Comparison of ENCODE assay signal across 28 cellular contexts in the genomic region with DNA sequence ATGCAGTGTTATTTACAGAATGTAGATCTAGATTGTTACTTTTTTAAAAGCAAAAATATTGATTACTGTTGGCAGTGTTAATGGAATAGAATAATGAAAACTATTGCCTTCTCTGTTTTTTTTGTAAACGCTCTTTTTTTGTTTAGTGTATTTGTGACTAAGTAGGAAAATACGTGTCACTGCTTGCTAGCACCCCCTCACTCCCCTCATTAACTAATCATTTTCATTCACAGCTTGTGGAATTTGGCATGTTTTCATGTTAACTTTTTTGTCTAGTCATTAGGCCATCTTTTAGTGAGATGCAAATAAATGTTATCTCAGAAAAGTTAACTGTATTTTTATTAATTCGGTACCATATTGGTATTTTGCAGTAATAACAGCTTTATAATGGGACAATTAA. TPM values are rescaled to one million over a fixed set of nuclear protein-coding genes. Genes with fewer than 3 reads are reported as not detected.
DNase-seq lines count a peak whose midpoint lies in the region; ATAC-seq, FAIRE-seq and TF ChIP-seq lines count a peak whose summit lies in the region.
"Had no signal": no experiment of that assay in that cellular context is flagged by ENCODE, and none has a peak within 500 bp of the region (broad histone marks: within the 10 kb centered on the region; RNA-seq: fewer than 3 reads in every experiment).

No MANE protein-coding gene starts in this region.

- H3K27me3 Mint-ChIP-seq in Caco-2 (ENCODE audit: insufficient read depth, unreplicated experiment), result no peaks in the 10 kb centered on the region
- H3K27me3 Mint-ChIP-seq in mesothelial cell of epicardium (ENCODE audit: low read depth), result no peaks in the 10 kb centered on the region
- H3K27me3 Mint-ChIP-seq: activated B cell treated with CpG ODN at 0.5 μM for 24 hours; CD8-positive, alpha-beta memory T cell had no signal

- H2AK5ac ChIP-seq in IMR-90 (ENCODE audit: low read depth, low read length), result no peak overlapping the region

- H3K79me1 ChIP-seq in IMR-90 (ENCODE audit: low read depth in 1 of 2, low read length in 2 of 2), result no peaks in the 10 kb centered on the region

- no peak overlapping the region for H4K5ac ChIP-seq in IMR-90 (ENCODE audit: low read depth, low read length)

- H3K27ac Mint-ChIP-seq in Caco-2 (ENCODE audit: unreplicated experiment) (no peak overlapping the region), mesothelial cell of epicardium (peak overlapping the region; percentile 90)
- H3K27ac Mint-ChIP-seq: activated B cell treated with CpG ODN at 0.5 μM for 24 hours; activated CD4-positive, alpha-beta memory T cell treated with anti-CD3 and anti-CD28 coated beads, Interleukin-2, amount 10 ng/mL, durations not matched to agents 7 days and 5 days; activated T-helper 1 cell treated with anti-CD3 and anti-CD28 coated beads, Interleukin-12 subunit alpha, Interleukin-12 subunit beta, Interleukin-2, Interleukin-4 antibody, amounts not matched to agents 30 ng/mL and 10 ng/mL and 1 ng/mL, durations not matched to agents 14 hours and 24 hours and 36 hours; CD8-positive, alpha-beta memory T cell; natural killer cell had no signal

- peaks cover 48% of the 10 kb centered on the region; the same call in 1 of the 2 replicates for H3K4me1 ChIP-seq in Caco-2
- peaks cover 5% of the 10 kb centered on the region for H3K4me1 ChIP-seq in IMR-90 (ENCODE audit: control insufficient read depth, insufficient read depth, low read length)
- H3K4me1 ChIP-seq: gastrocnemius medialis, psoas muscle, upper lobe of right lung had no signal

- ATAC-seq in IMR-90 (ENCODE audit: low read depth) (no peak; the same call in 1 of the 2 replicates), HG02981 (IDR thresholded peaks at IDR 0.05; ENCODE audit: unreplicated experiment) (no peak), GM21447 (IDR thresholded peaks at IDR 0.05; ENCODE audit: unreplicated experiment) (no peak)
- ATAC-seq: gastrocnemius medialis, natural killer cell, psoas muscle, upper lobe of right lung had no signal

- H3K27me3 ChIP-seq in Caco-2 (replicated peaks; ENCODE audit: control insufficient read depth, insufficient read depth, low read length), result no peaks in the 10 kb centered on the region
- H3K27me3 ChIP-seq in IMR-90 (ENCODE audit: control insufficient read depth, insufficient read depth, low read length), result no peaks in the 10 kb centered on the region
- no peaks in the 10 kb centered on the region for H3K27me3 ChIP-seq in bronchial epithelial cell (ENCODE audit: control insufficient read depth, insufficient read depth, low read length)
- H3K27me3 ChIP-seq: gastrocnemius medialis, upper lobe of right lung had no signal

- no peak overlapping the region for H4K91ac ChIP-seq in IMR-90 (ENCODE audit: insufficient read depth, low read depth, low read length)

- no CpG with 5 or more reads among the region's 3 CpGs for WGBS in IMR-90 (ENCODE audit: extremely low coverage in 2 of 2, insufficient read length in 1 of 2), 2 experiments

- no peak overlapping the region for H3K4me2 ChIP-seq in IMR-90 (ENCODE audit: low read depth, low read length)
- H3K4me2 ChIP-seq: PC-9 had no signal

- H2AFZ ChIP-seq in IMR-90 (replicated peaks; ENCODE audit: low read length, poor library complexity), result no peak overlapping the region
- H2AFZ ChIP-seq: PC-9 had no signal

- no peak for TF ChIP-seq CTCF in Caco-2 (IDR thresholded peaks at IDR 0.05; ENCODE audit: insufficient read depth in 1 of 2, low read depth in 1 of 2, low read length in 1 of 2, severe bottlenecking in 1 of 2, unreplicated experiment in 1 of 2)
- TF ChIP-seq CTCF in IMR-90 (conservative IDR thresholded peaks at IDR 0.05; ENCODE audit: low read depth, low read length), result no peak
- no peak for TF ChIP-seq CTCF in bronchial epithelial cell (IDR thresholded peaks at IDR 0.05; ENCODE audit: insufficient read depth, low read length, severe bottlenecking)
- TF ChIP-seq CTCF in mesothelial cell of epicardium (IDR thresholded peaks at IDR 0.05; ENCODE audit: unreplicated experiment), result no peak

- CTCF ChIA-PET in Caco-2 (lab: Charles Lee) (interaction anchor here (0.7 kb wide), 1 partner anchor 893 kb away, joined by 3 read pairs; no protein-coding TSS in a partner anchor), IMR-90 (lab: Yijun Ruan, JAX) (no interaction called here)

- intact Hi-C loops in Caco-2 (cut with micrococcal nuclease; ENCODE audit: unreplicated experiment) (loop anchor here (2.0 kb wide), 1 partner anchor 43 kb away; no protein-coding TSS in a partner anchor), IMR-90 (cut with micrococcal nuclease) (no loop called here)

- H3K36me3 ChIP-seq in Caco-2 (ENCODE audit: control insufficient read depth, insufficient read depth, low read length) (no peaks in the 10 kb centered on the region), IMR-90 (ENCODE audit: control insufficient read depth, insufficient read depth, low read length) (no peaks in the 10 kb centered on the region), bronchial epithelial cell (ENCODE audit: control insufficient read depth, insufficient read depth, low read length) (no peaks in the 10 kb centered on the region)
- H3K36me3 ChIP-seq: gastrocnemius medialis, upper lobe of right lung had no signal

- POLR2A ChIA-PET in Caco-2 (lab: Charles Lee), result no interaction called here
- POLR2A ChIA-PET in IMR-90 (lab: Charles Lee; ENCODE audit: unreplicated experiment), result no interaction called here

- H2BK15ac ChIP-seq in IMR-90 (ENCODE audit: low read depth, low read length), result no peak overlapping the region

- DNase-seq in Caco-2, result no peak
- no peak for DNase-seq in IMR-90
- DNase-seq in bronchial epithelial cell (ENCODE audit: low read depth), result peak; percentile 54
- no peak for DNase-seq in mesothelial cell of epicardium (ENCODE audit: low spot score in 2 of 2, unreplicated experiment in 2 of 2)
- DNase-seq in hepatic stellate cell (ENCODE audit: low spot score), result no peak
- no peak for DNase-seq in SKM-1 treated with dmso at 0.1 percent for 144 hours (lab: John Stamatoyannopoulos, UW; ENCODE audit: unreplicated experiment)
- DNase-seq: activated B cell treated with CpG ODN at 0.5 μM for 24 hours; activated CD4-positive, alpha-beta memory T cell treated with anti-CD3 and anti-CD28 coated beads, Interleukin-2, amount 10 ng/mL, durations not matched to agents 7 days and 5 days; DMS79 treated with DMSO at 0.1 percent for 48 hours; gastrocnemius medialis; Karpas-422; kidney; mesendoderm; natural killer cell; NCI-H1092; NCI-H2029; PC-9; psoas muscle; stimulated activated naive CD8-positive, alpha-beta T cell treated with anti-CD3 and anti-CD28 coated beads, Interleukin-15, Interleukin-2, amounts not matched to agents 100 U/mL and 50 U/mL, for 24 hours; T-helper 9 cell; upper lobe of right lung had no signal

- no peak for TF ChIP-seq POLR2A in IMR-90 (IDR thresholded peaks at IDR 0.05; ENCODE audit: low read depth, low read length)

- H3K14ac ChIP-seq in IMR-90 (replicated peaks; ENCODE audit: low read depth, low read length), result no peak overlapping the region

- H3K23ac ChIP-seq in IMR-90 (ENCODE audit: low read depth, low read length), result no peak overlapping the region

- no peaks in the 10 kb centered on the region for H3K9me3 ChIP-seq in Caco-2
- H3K9me3 ChIP-seq in IMR-90 (ENCODE audit: control insufficient read depth, insufficient read depth, low read length), result no peaks in the 10 kb centered on the region
- H3K9me3 ChIP-seq: gastrocnemius medialis, psoas muscle, upper lobe of right lung had no signal

- H3K56ac ChIP-seq in IMR-90 (ENCODE audit: extremely low read depth, insufficient read depth, low read length), result no peak overlapping the region

- no peaks in the 10 kb centered on the region for H3K9me3 Mint-ChIP-seq in Caco-2 (ENCODE audit: unreplicated experiment)
- peaks cover 4% of the 10 kb centered on the region for H3K9me3 Mint-ChIP-seq in mesothelial cell of epicardium
- H3K9me3 Mint-ChIP-seq: activated B cell treated with CpG ODN at 0.5 μM for 24 hours; activated CD4-positive, alpha-beta memory T cell treated with anti-CD3 and anti-CD28 coated beads, Interleukin-2, amount 10 ng/mL, durations not matched to agents 7 days and 5 days; activated T-helper 1 cell treated with anti-CD3 and anti-CD28 coated beads, Interleukin-12 subunit alpha, Interleukin-12 subunit beta, Interleukin-2, Interleukin-4 antibody, amounts not matched to agents 30 ng/mL and 10 ng/mL and 1 ng/mL, durations not matched to agents 14 hours and 24 hours and 36 hours; CD8-positive, alpha-beta memory T cell; natural killer cell had no signal

- H3K4me3 Mint-ChIP-seq in Caco-2 (ENCODE audit: unreplicated experiment) (peak overlapping the region; percentile 4), mesothelial cell of epicardium (no peak overlapping the region)
- H3K4me3 Mint-ChIP-seq: activated B cell treated with CpG ODN at 0.5 μM for 24 hours; activated CD4-positive, alpha-beta memory T cell treated with anti-CD3 and anti-CD28 coated beads, Interleukin-2, amount 10 ng/mL, durations not matched to agents 7 days and 5 days; activated T-helper 1 cell treated with anti-CD3 and anti-CD28 coated beads, Interleukin-12 subunit alpha, Interleukin-12 subunit beta, Interleukin-2, Interleukin-4 antibody, amounts not matched to agents 30 ng/mL and 10 ng/mL and 1 ng/mL, durations not matched to agents 14 hours and 24 hours and 36 hours; CD8-positive, alpha-beta memory T cell; natural killer cell had no signal

- TF ChIP-seq RAD21 in IMR-90 (IDR thresholded peaks at IDR 0.05; ENCODE audit: low read length), result no peak

- no peaks in the 10 kb centered on the region for H3K36me3 Mint-ChIP-seq in Caco-2 (ENCODE audit: insufficient read depth, unreplicated experiment)
- H3K36me3 Mint-ChIP-seq in mesothelial cell of epicardium, result no peaks in the 10 kb centered on the region
- H3K36me3 Mint-ChIP-seq: CD8-positive, alpha-beta memory T cell; natural killer cell had no signal

- in situ Hi-C loops in IMR-90 (cut with MboI; ENCODE audit: low sequenced_read_pairs), result no loop called here

- H3K4me1 Mint-ChIP-seq in Caco-2 (ENCODE audit: low read depth, unreplicated experiment), result peaks cover 41% of the 10 kb centered on the region
- H3K4me1 Mint-ChIP-seq in mesothelial cell of epicardium, result peaks cover 49% of the 10 kb centered on the region
- H3K4me1 Mint-ChIP-seq: activated B cell treated with CpG ODN at 0.5 μM for 24 hours; activated CD4-positive, alpha-beta memory T cell treated with anti-CD3 and anti-CD28 coated beads, Interleukin-2, amount 10 ng/mL, durations not matched to agents 7 days and 5 days; natural killer cell had no signal

- H2BK120ac ChIP-seq in IMR-90 (ENCODE audit: low read depth, low read length), result no peak overlapping the region

- no peak overlapping the region for H3K4ac ChIP-seq in IMR-90 (ENCODE audit: low read depth, low read length)

- H2AK9ac ChIP-seq in IMR-90 (replicated peaks; ENCODE audit: low read depth, low read length, poor library complexity), result no peak overlapping the region

- FAIRE-seq in bronchial epithelial cell (lab: Jason Lieb, UNC), result no peak
- FAIRE-seq: GM12892, GM19239, H54, kidney had no signal

- no peaks in the 10 kb centered on the region for H3K9me1 ChIP-seq in IMR-90 (ENCODE audit: insufficient read depth, low read length)

- no peak overlapping the region for H3K18ac ChIP-seq in IMR-90 (ENCODE audit: low read depth, low read length)

- H3K9ac ChIP-seq in IMR-90 (ENCODE audit: low read depth, low read length), result no peak overlapping the region; the same call in 1 of the 2 replicates

- H3K27ac ChIP-seq in IMR-90 (ENCODE audit: insufficient read depth, low read length), result no peak overlapping the region
- H3K27ac ChIP-seq: gastrocnemius medialis, PC-9, psoas muscle, upper lobe of right lung had no signal

- no peak overlapping the region for H2BK5ac ChIP-seq in IMR-90 (ENCODE audit: low read depth, low read length, poor library complexity, severe bottlenecking)

- no peaks in the 10 kb centered on the region for H4K20me1 ChIP-seq in IMR-90 (ENCODE audit: insufficient read depth, low read length)

- dilution Hi-C loops in IMR-90 (cut with HindIII; ENCODE audit: low sequenced_read_pairs, unreplicated experiment), result no loop called here

- BruUV-seq in Caco-2 (replicated peaks; lab: Mats Ljungman, UMichigan) (no TSS peak), IMR-90 (replicated peaks; lab: Mats Ljungman, UMichigan) (no TSS peak)

- peak overlapping the region; percentile 73 to 81; a peak in 1 of 4 replicates for H4K8ac ChIP-seq in IMR-90 (ENCODE audit: low read depth in 2 of 2, low read length in 2 of 2)

- H3K4me3 ChIP-seq in Caco-2 (ENCODE audit: low read depth, low read length), result no peak overlapping the region
- no peak overlapping the region for H3K4me3 ChIP-seq in IMR-90 (ENCODE audit: insufficient read depth, low read depth, low read length)
- H3K4me3 ChIP-seq in bronchial epithelial cell (ENCODE audit: low read depth, low read length), result no peak overlapping the region
- H3K4me3 ChIP-seq: gastrocnemius medialis, PC-9, psoas muscle, upper lobe of right lung had no signal

- H2BK20ac ChIP-seq in IMR-90 (ENCODE audit: low read depth, low read length), result no peak overlapping the region

RNA-seq across cellular contexts. Expression of a gene that starts 29.8 kb away (rescaled TPM):
- total RNA-seq in Caco-2 (2022) (98.0 and 98.7 TPM in 2 replicates), IMR-90 (2012; rRNA removed) (20.3 and 22.5 TPM in 2 replicates), bronchial epithelial cell (12.4 and 20.1 TPM in 2 replicates), mesothelial cell of epicardium (33.5 to 36.6 TPM (median 35.4 TPM) in 3 replicates)
- polyA plus RNA-seq in IMR-90 (2012; rRNA removed), result 8.1 and 10.0 TPM in 2 replicates
- polyA plus RNA-seq in IMR-90 (2012; cell fraction: cytosol; rRNA removed), result 2.0 and 2.2 TPM in 2 replicates
- 3.2 and 16.3 TPM in 2 replicates for polyA plus RNA-seq in IMR-90 (2012; cell fraction: nucleus; rRNA removed; ENCODE audit: low replicate concordance)
- total RNA-seq: activated B cell treated with CpG ODN at 0.5 μM for 24 hours; activated CD4-positive, alpha-beta memory T cell treated with anti-CD3 and anti-CD28 coated beads, Interleukin-2, amount 10 ng/mL, durations not matched to agents 7 days and 5 days; activated T-helper 1 cell treated with anti-CD3 and anti-CD28 coated beads, Interleukin-12 subunit alpha, Interleukin-12 subunit beta, Interleukin-2, Interleukin-4 antibody, amounts not matched to agents 30 ng/mL and 10 ng/mL and 1 ng/mL, durations not matched to agents 14 hours and 24 hours and 36 hours had no signal
- polyA plus RNA-seq: CD8-positive, alpha-beta memory T cell had no signal
